In the genomic region with DNA sequence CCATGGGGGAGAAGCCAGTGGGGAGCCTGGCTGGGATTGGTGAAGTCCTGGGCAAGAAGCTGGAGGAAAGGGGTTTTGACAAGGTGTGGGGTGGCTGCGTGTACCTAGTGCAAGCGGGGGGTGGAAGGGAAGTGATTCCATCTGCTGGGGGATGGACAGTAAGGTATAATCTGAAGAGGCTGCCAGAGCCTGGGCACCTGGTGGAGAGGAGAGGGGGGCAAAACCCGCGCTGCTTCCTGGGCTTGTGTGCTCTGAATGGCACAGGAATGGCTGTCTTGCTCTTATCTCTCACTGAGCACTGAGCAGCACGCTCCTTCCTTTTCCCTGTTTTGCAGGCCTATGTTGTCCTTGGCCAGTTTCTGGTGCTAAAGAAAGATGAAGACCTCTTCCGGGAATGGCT, we compare ENCODE assay signal across 10 cellular contexts. TPM values are rescaled to one million over a fixed set of nuclear protein-coding genes. Genes with fewer than 3 reads are reported as not detected.
A peak's percentile ranks its signal among the peaks of the same experiment; 100 is the strongest.
DNase-seq lines count a peak whose midpoint lies in the region; ATAC-seq, FAIRE-seq and TF ChIP-seq lines count a peak whose summit lies in the region.
"Had no signal": no experiment of that assay in that cellular context is flagged by ENCODE, and none has a peak within 500 bp of the region (broad histone marks: within the 10 kb centered on the region; RNA-seq: fewer than 3 reads in every experiment).

No MANE protein-coding gene starts in this region.

- H3K9me3 ChIP-seq in astrocyte (ENCODE audit: insufficient read depth, low read depth, low read length) (no peaks in the 10 kb centered on the region), lower lobe of right lung (no peaks in the 10 kb centered on the region)

- no peak for ATAC-seq in lower lobe of right lung

- no peaks in the 10 kb centered on the region for H3K9me3 Mint-ChIP-seq in activated naive CD4-positive, alpha-beta T cell treated with anti-CD3 and anti-CD28 coated beads, Interleukin-2, amount 50 U/mL, for 24 hours
- H3K9me3 Mint-ChIP-seq in astrocyte (ENCODE audit: unreplicated experiment), result no peaks in the 10 kb centered on the region
- no peaks in the 10 kb centered on the region for H3K9me3 Mint-ChIP-seq in type B pancreatic cell

- H3K4me3 ChIP-seq in astrocyte (ENCODE audit: insufficient read depth, low read depth, low read length) (peak overlapping the region; percentile 99), lower lobe of right lung (peak overlapping the region; percentile 79)

- no peak for DNase-seq in activated naive CD4-positive, alpha-beta T cell (lab: John Stamatoyannopoulos, UW)
- DNase-seq in astrocyte (ENCODE audit: low read depth) (no peak), lower lobe of right lung (no peak), type B pancreatic cell (ENCODE audit: extremely low spot score, unreplicated experiment) (no peak), cerebellar nuclear complex (lab: John Stamatoyannopoulos, UW) (no peak), midbrain (lab: John Stamatoyannopoulos, UW) (no peak), LoVo (ENCODE audit: low spot score) (no peak)
- DNase-seq: central memory CD4-positive, alpha-beta T cell had no signal

- peak overlapping the region; percentile 95 for H3K9ac ChIP-seq in astrocyte (ENCODE audit: low read length)

- H3K4me3 Mint-ChIP-seq in activated naive CD4-positive, alpha-beta T cell treated with anti-CD3 and anti-CD28 coated beads, Interleukin-2, amount 50 U/mL, for 24 hours, result peak overlapping the region; percentile 100
- peak overlapping the region; percentile 100 for H3K4me3 Mint-ChIP-seq in astrocyte (ENCODE audit: unreplicated experiment)
- H3K4me3 Mint-ChIP-seq in type B pancreatic cell, result peak overlapping the region; percentile 100

- FAIRE-seq in astrocyte (lab: Jason Lieb, UNC), result no peak
- FAIRE-seq: G401.6 had no signal

- peaks cover 3% of the 10 kb centered on the region for H3K4me1 ChIP-seq in astrocyte (ENCODE audit: insufficient read depth, low read length)
- peaks cover 24% of the 10 kb centered on the region for H3K4me1 ChIP-seq in lower lobe of right lung

- no peak overlapping the region for H3K27ac ChIP-seq in astrocyte (ENCODE audit: low read depth, low read length)
- H3K27ac ChIP-seq in lower lobe of right lung, result peak overlapping the region; percentile 89

- H3K27me3 Mint-ChIP-seq in activated naive CD4-positive, alpha-beta T cell treated with anti-CD3 and anti-CD28 coated beads, Interleukin-2, amount 50 U/mL, for 24 hours, result no peaks in the 10 kb centered on the region
- H3K27me3 Mint-ChIP-seq in astrocyte (ENCODE audit: low read depth, unreplicated experiment) (no peaks in the 10 kb centered on the region), type B pancreatic cell (no peaks in the 10 kb centered on the region)

- no peaks in the 10 kb centered on the region for H3K27me3 ChIP-seq in astrocyte (ENCODE audit: insufficient read depth, low read length)
- no peaks in the 10 kb centered on the region for H3K27me3 ChIP-seq in lower lobe of right lung (ENCODE audit: low read depth)

- H4K20me1 ChIP-seq in astrocyte (ENCODE audit: insufficient read depth, low read length), result peaks cover 24% of the 10 kb centered on the region

- no peak overlapping the region for H2AFZ ChIP-seq in astrocyte (ENCODE audit: low read depth, low read length)

- peaks cover 27% of the 10 kb centered on the region for H3K36me3 ChIP-seq in astrocyte (ENCODE audit: insufficient read depth, low read length)
- peaks cover 38% of the 10 kb centered on the region for H3K36me3 ChIP-seq in lower lobe of right lung

- TF ChIP-seq CTCF in astrocyte (IDR thresholded peaks at IDR 0.05; ENCODE audit: insufficient read depth, low read depth, low read length), result no peak
- no peak for TF ChIP-seq CTCF in lower lobe of right lung (IDR thresholded peaks at IDR 0.05)
- TF ChIP-seq CTCF in type B pancreatic cell (conservative IDR thresholded peaks at IDR 0.05), result no peak

- peak overlapping the region; percentile 84 for H3K27ac Mint-ChIP-seq in activated naive CD4-positive, alpha-beta T cell treated with anti-CD3 and anti-CD28 coated beads, Interleukin-2, amount 50 U/mL, for 24 hours
- H3K27ac Mint-ChIP-seq in astrocyte (ENCODE audit: unreplicated experiment) (peak overlapping the region; percentile 86), type B pancreatic cell (peak overlapping the region; percentile 99)

- peak overlapping the region; percentile 96 for H3K4me2 ChIP-seq in astrocyte (ENCODE audit: low read length)

- intact Hi-C loops in lower lobe of right lung (cut with DNase I), result no loop called here

- peaks cover 12% of the 10 kb centered on the region for H3K36me3 Mint-ChIP-seq in activated naive CD4-positive, alpha-beta T cell treated with anti-CD3 and anti-CD28 coated beads, Interleukin-2, amount 50 U/mL, for 24 hours
- H3K36me3 Mint-ChIP-seq in astrocyte (ENCODE audit: low read depth, unreplicated experiment), result peaks cover 6% of the 10 kb centered on the region
- peaks cover 15% of the 10 kb centered on the region for H3K36me3 Mint-ChIP-seq in type B pancreatic cell

- peaks cover 34% of the 10 kb centered on the region for H3K4me1 Mint-ChIP-seq in activated naive CD4-positive, alpha-beta T cell treated with anti-CD3 and anti-CD28 coated beads, Interleukin-2, amount 50 U/mL, for 24 hours
- H3K4me1 Mint-ChIP-seq in astrocyte (ENCODE audit: low read depth, unreplicated experiment) (peaks cover 20% of the 10 kb centered on the region), type B pancreatic cell (ENCODE audit: unreplicated experiment) (peaks cover 21% of the 10 kb centered on the region)

- peaks cover 44% of the 10 kb centered on the region for H3K79me2 ChIP-seq in astrocyte (ENCODE audit: insufficient read depth, low read length)

RNA-seq across cellular contexts. Expression of a gene that starts 1.0 kb away (rescaled TPM):
- 158 and 180 TPM in 2 replicates for total RNA-seq in astrocyte
- 156 TPM for total RNA-seq in lower lobe of right lung
- total RNA-seq in type B pancreatic cell (ENCODE audit: low replicate concordance), result 164 and 266 TPM in 2 replicates

RNA-seq across cellular contexts. Expression of a gene that starts 1.3 kb away (rescaled TPM):
- total RNA-seq in astrocyte (35.9 and 42.7 TPM in 2 replicates), lower lobe of right lung (29.0 TPM), type B pancreatic cell (ENCODE audit: low replicate concordance) (38.4 and 44.8 TPM in 2 replicates)

RNA-seq across cellular contexts. Expression of a gene that starts 8.5 kb away (rescaled TPM):
- not detected in 2 replicates for total RNA-seq in astrocyte
- 11.0 TPM for total RNA-seq in lower lobe of right lung
- 5.7 TPM in 1 of 2 replicates, not detected in the other for total RNA-seq in type B pancreatic cell (ENCODE audit: low replicate concordance)

RNA-seq across cellular contexts. Expression of a gene that starts 23.0 kb away (rescaled TPM):
- total RNA-seq in astrocyte (0.45 TPM in 1 of 2 replicates, not detected in the other), lower lobe of right lung (3.6 TPM), type B pancreatic cell (ENCODE audit: low replicate concordance) (not detected in 2 replicates)

RNA-seq across cellular contexts. Expression of a gene that starts 41.8 kb away (rescaled TPM):
- total RNA-seq in astrocyte (36.3 and 36.5 TPM in 2 replicates), lower lobe of right lung (51.0 TPM), type B pancreatic cell (ENCODE audit: low replicate concordance) (38.9 and 46.0 TPM in 2 replicates)
